1 cellular context compared by ENCODE assay signal in the genomic region with DNA sequence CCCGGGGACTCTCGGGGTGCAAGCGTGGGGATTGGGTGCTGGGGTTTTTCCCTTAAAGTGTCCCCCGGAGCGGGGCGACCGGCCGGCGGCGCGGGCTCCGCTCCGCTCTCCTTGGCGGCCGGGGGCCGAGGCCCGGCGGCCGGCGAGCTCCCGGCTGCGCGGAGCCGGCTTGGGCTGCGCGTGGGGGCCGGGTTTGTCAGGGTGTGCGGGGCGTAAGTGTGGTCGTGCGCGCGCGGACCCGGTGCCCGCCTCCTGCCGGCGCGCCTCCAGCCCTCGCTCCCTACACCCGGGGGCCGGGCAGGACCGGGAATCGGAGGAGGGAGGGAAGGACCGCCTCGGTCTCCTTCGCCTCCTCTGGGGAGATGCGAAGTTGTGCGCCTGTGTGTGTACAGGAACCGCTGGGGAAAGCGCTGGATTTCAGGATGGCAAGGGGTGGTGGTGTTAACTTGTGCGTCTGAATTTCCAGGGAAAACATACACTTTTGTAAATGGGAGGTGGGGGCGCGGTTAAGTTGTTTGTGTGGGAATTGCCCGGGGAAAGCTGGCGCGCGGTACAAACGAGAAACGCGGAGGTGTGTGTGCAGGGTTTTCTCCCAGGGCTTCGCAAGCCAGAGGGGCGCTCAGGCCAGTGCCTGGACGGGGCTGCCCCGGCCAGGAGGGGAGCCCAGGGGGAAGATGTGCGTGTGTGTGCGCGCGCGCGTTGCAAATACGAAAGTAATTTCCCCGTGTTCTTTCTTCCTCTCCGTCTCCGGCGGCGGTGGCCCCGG.
A peak's percentile ranks its signal among the peaks of the same experiment; 100 is the strongest.
TF ChIP-seq lines count a peak whose summit lies in the region.

No MANE protein-coding gene starts in this region.

TF ChIP-seq in GM12878, 131 proteins besides CTCF, POLR2A, EP300 and RAD21 (continued from another document):
- TF ChIP-seq KLF5 (IDR thresholded peaks at IDR 0.05; ENCODE audit: partially characterized antibody) = no peak
- TF ChIP-seq, protein P1, sequence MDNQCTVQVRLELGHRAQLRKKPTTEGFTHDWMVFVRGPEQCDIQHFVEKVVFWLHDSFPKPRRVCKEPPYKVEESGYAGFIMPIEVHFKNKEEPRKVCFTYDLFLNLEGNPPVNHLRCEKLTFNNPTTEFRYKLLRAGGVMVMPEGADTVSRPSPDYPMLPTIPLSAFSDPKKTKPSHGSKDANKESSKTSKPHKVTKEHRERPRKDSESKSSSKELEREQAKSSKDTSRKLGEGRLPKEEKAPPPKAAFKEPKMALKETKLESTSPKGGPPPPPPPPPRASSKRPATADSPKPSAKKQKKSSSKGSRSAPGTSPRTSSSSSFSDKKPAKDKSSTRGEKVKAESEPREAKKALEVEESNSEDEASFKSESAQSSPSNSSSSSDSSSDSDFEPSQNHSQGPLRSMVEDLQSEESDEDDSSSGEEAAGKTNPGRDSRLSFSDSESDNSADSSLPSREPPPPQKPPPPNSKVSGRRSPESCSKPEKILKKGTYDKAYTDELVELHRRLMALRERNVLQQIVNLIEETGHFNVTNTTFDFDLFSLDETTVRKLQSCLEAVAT (IDR thresholded peaks at IDR 0.05) = peak; percentile 57; the same call in 1 of the 2 replicates
TF ChIP-seq in GM12878: peak in this region for 12.
